Comparison of ENCODE assay signal across 10 cellular contexts in the genomic region with DNA sequence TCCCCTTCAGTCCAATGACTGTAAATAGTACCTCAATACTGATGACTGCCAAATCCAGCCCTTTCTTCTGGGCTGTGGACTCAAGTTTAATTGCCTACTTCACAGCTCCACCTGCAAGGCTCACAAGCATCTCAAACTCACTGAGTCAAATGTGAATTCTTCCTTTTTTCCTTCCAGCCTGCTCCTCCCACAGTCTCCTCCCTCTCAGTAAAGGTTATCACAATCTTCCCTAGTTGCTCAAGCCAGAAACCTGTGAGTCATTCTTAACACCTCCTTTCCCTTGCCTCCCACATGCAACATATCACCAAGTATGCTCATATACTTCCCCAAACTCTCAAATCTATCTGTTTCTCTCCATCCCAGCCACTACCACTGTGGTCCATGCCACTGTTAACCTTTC. TPM values are rescaled to one million over a fixed set of nuclear protein-coding genes. Genes with fewer than 3 reads are reported as not detected.
A peak's percentile ranks its signal among the peaks of the same experiment; 100 is the strongest.
DNase-seq lines count a peak whose midpoint lies in the region; ATAC-seq lines count a peak whose summit lies in the region.
"Had no signal": no experiment of that assay in that cellular context is flagged by ENCODE, and none has a peak within 500 bp of the region (broad histone marks: within the 10 kb centered on the region; RNA-seq: fewer than 3 reads in every experiment).

No MANE protein-coding gene starts in this region.

- H2BK12ac ChIP-seq in neuronal stem cell (ENCODE audit: low read length): no peak overlapping the region

- no peak overlapping the region for H2BK15ac ChIP-seq in neuronal stem cell (ENCODE audit: low read length)

- no peak overlapping the region for H3K27ac ChIP-seq in neuronal stem cell (replicated peaks; ENCODE audit: low read length)
- H3K27ac ChIP-seq: pancreas had no signal

- H3K27me3 ChIP-seq in neuronal stem cell (ENCODE audit: control insufficient read depth in 3 of 3, insufficient read depth in 3 of 3, low read depth in 1 of 3, low read length in 3 of 3): peaks cover 3 to 46% (median 16%) of the 10 kb centered on the region in 3 experiments
- H3K27me3 ChIP-seq: pancreas had no signal

- no peak overlapping the region for H3K23ac ChIP-seq in neuronal stem cell (ENCODE audit: low read depth, low read length, poor library complexity)

- peaks cover 0 to 3% of the 10 kb centered on the region in 2 donors for H3K9me3 ChIP-seq in neuronal stem cell (replicated peaks in 1 of 2; ENCODE audit: control insufficient read depth in 2 of 2, insufficient read depth in 1 of 2, low read depth in 1 of 2, low read length in 2 of 2)
- H3K9me3 ChIP-seq: pancreas had no signal

- ATAC-seq in GM18907 (IDR thresholded peaks at IDR 0.05; ENCODE audit: unreplicated experiment) (no peak), HG03439 (IDR thresholded peaks at IDR 0.05; ENCODE audit: unreplicated experiment) (no peak)
- ATAC-seq: pancreas had no signal

- no peaks in the 10 kb centered on the region for H3K36me3 ChIP-seq in neuronal stem cell (replicated peaks in 1 of 2; ENCODE audit: control insufficient read depth in 2 of 2, insufficient read depth in 2 of 2, low read length in 2 of 2)
- H3K36me3 ChIP-seq: pancreas had no signal

- peaks cover 6 to 9% of the 10 kb centered on the region in 2 donors for H3K4me1 ChIP-seq in neuronal stem cell (ENCODE audit: control insufficient read depth in 2 of 2, insufficient read depth in 1 of 2, low read depth in 1 of 2, low read length in 2 of 2)

- no peak overlapping the region for H3K14ac ChIP-seq in neuronal stem cell (ENCODE audit: low read length)

- H2AK5ac ChIP-seq in neuronal stem cell (ENCODE audit: low read depth, low read length): no peak overlapping the region

- no peak overlapping the region for H4K91ac ChIP-seq in neuronal stem cell (ENCODE audit: low read depth, low read length, poor library complexity)

- H2BK120ac ChIP-seq in neuronal stem cell (ENCODE audit: low read depth, low read length): no peak overlapping the region

- H3K9ac ChIP-seq in neuronal stem cell (ENCODE audit: low read depth, low read length, poor library complexity): no peak overlapping the region

- no peak overlapping the region for H4K8ac ChIP-seq in neuronal stem cell (ENCODE audit: low read depth, low read length)

- H3K4ac ChIP-seq in neuronal stem cell (ENCODE audit: low read length): no peak overlapping the region

- no peak overlapping the region for H3K4me2 ChIP-seq in neuronal stem cell (ENCODE audit: insufficient read depth, low read length, poor library complexity, severe bottlenecking)

- no peaks in the 10 kb centered on the region for H3K79me1 ChIP-seq in neuronal stem cell (ENCODE audit: low read depth, low read length)

- DNase-seq in AG08396 (ENCODE audit: low spot score): peak; percentile 40
- DNase-seq in HPDE6-E6E7 (ENCODE audit: extremely low spot score): peak; percentile 54
- DNase-seq in SKM-1 treated with dmso at 0.1 percent for 144 hours (lab: John Stamatoyannopoulos, UW; ENCODE audit: unreplicated experiment): peak; percentile 83
- peak; percentile 9 for DNase-seq in hepatic stellate cell (ENCODE audit: low spot score)
- DNase-seq in neuronal stem cell (ENCODE audit: low spot score): no peak
- DNase-seq in COLO668 (lab: John Stamatoyannopoulos, UW; ENCODE audit: unreplicated experiment): no peak
- DNase-seq: immature natural killer cell, pancreas had no signal

- H2BK5ac ChIP-seq in neuronal stem cell (ENCODE audit: low read length): no peak overlapping the region

- no peak overlapping the region for H3K4me3 ChIP-seq in neuronal stem cell (ENCODE audit: low read length in 2 of 2)
- H3K4me3 ChIP-seq: pancreas had no signal

- H2AFZ ChIP-seq in neuronal stem cell (ENCODE audit: low read length): no peak overlapping the region

- H3K18ac ChIP-seq in neuronal stem cell (ENCODE audit: low read length): no peak overlapping the region

RNA-seq across cellular contexts. Expression of gene MFSD6, which starts 3.7 kb away (rescaled TPM):
- 0.77 TPM for polyA plus RNA-seq in neuronal stem cell (2013, experiment 1 of 2)
- polyA plus RNA-seq in neuronal stem cell (2013, experiment 2 of 2): 0.62 TPM

Comparison
In these comparisons a context has a peak if more than half of its experiments do, and no peak if none do; other contexts are left out.
1. DNase-seq: peak in AG08396 (single experiment), HPDE6-E6E7 (single experiment), SKM-1 treated with dmso at 0.1 percent for 144 hours (single experiment) and hepatic stellate cell (single experiment); none in neuronal stem cell (single experiment) and COLO668 (single experiment).